1 cellular context compared by ENCODE assay signal in the genomic region with DNA sequence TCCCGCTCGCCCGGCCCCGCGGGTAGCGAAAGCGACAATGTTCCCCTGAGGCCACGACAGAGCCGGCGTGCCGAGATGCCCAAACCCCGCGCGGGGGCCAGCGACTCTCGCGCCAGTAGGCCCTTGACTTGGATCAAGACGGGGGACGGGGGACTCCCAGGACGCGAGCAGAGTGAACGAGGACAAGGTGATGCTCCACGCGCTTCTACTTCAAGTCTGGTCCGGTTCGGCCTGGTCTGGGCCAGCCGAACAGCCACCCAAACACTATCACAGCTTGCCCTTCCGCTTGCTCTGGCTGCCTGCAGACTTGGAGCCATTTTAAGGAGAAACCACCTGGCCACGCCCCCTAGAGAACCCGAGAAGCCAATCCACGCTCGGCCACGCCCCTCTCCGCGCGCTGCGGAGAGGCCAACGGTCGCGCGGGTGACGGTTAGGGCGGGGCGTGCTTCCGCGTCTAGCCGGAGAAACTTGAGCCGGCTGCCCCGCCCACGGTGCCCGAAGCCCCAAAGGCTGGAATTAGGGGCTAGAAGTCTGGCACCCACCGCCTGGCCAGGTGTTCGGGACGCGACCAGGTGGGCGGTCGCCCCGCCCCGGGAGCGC.
A peak's percentile ranks its signal among the peaks of the same experiment; 100 is the strongest.
TF ChIP-seq lines count a peak whose summit lies in the region.

No MANE protein-coding gene starts in this region.

TF ChIP-seq in HepG2, 621 proteins besides CTCF, POLR2A, EP300 and RAD21 (continued from another document and continues in another):
- TF ChIP-seq, protein P1, sequence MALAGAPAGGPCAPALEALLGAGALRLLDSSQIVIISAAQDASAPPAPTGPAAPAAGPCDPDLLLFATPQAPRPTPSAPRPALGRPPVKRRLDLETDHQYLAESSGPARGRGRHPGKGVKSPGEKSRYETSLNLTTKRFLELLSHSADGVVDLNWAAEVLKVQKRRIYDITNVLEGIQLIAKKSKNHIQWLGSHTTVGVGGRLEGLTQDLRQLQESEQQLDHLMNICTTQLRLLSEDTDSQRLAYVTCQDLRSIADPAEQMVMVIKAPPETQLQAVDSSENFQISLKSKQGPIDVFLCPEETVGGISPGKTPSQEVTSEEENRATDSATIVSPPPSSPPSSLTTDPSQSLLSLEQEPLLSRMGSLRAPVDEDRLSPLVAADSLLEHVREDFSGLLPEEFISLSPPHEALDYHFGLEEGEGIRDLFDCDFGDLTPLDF (CRISPR knock-in tag; IDR thresholded peaks at IDR 0.05): peak; percentile 90
- TF ChIP-seq, protein P2, sequence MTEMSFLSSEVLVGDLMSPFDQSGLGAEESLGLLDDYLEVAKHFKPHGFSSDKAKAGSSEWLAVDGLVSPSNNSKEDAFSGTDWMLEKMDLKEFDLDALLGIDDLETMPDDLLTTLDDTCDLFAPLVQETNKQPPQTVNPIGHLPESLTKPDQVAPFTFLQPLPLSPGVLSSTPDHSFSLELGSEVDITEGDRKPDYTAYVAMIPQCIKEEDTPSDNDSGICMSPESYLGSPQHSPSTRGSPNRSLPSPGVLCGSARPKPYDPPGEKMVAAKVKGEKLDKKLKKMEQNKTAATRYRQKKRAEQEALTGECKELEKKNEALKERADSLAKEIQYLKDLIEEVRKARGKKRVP (CRISPR knock-in tag; IDR thresholded peaks at IDR 0.05): no peak
- TF ChIP-seq GABPA (IDR thresholded peaks at IDR 0.05; ENCODE audit: low read depth, low read length) (no peak), GABPA (CRISPR knock-in tag; IDR thresholded peaks at IDR 0.05; ENCODE audit: low read depth) (peak; percentile 58), MBD4 (IDR thresholded peaks at IDR 0.05; ENCODE audit: borderline replicate concordance, low read length) (no peak), SP1 (IDR thresholded peaks at IDR 0.05) (no peak), SP1 (CRISPR knock-in tag; IDR thresholded peaks at IDR 0.05) (peak; percentile 83), IRX3 (CRISPR knock-in tag; IDR thresholded peaks at IDR 0.05; ENCODE audit: borderline replicate concordance, low read depth) (0 out of 2 replicates have a peak, but pooled peaks have one; percentile 75), KLF11 (CRISPR knock-in tag; IDR thresholded peaks at IDR 0.05) (0 out of 2 replicates have a peak, but pooled peaks have one; percentile 42), ZNF563 (CRISPR knock-in tag; IDR thresholded peaks at IDR 0.05) (no peak; the same call in 1 of the 2 replicates), FOSL2 (CRISPR knock-in tag; IDR thresholded peaks at IDR 0.05) (peak; percentile 52), ZNF329 (CRISPR knock-in tag; IDR thresholded peaks at IDR 0.05; ENCODE audit: low read depth) (no peak; the same call in 1 of the 2 replicates), PHB2 (IDR thresholded peaks at IDR 0.05; ENCODE audit: partially characterized antibody) (no peak), ZNF180 (CRISPR knock-in tag; IDR thresholded peaks at IDR 0.05; ENCODE audit: borderline replicate concordance, low read depth) (0 out of 2 replicates have a peak, but pooled peaks have one; percentile 42), NKX3-1 (CRISPR knock-in tag; IDR thresholded peaks at IDR 0.05) (peak; percentile 76; the same call in 1 of the 2 replicates), SIX4 (CRISPR knock-in tag; IDR thresholded peaks at IDR 0.05) (peak; percentile 90), MAFF (IDR thresholded peaks at IDR 0.05; ENCODE audit: low read depth, low read length) (no peak), HNRNPLL (IDR thresholded peaks at IDR 0.05; ENCODE audit: low read depth, low read length, poor library complexity, severe bottlenecking) (peak; percentile 82), BORCS8-MEF2B (CRISPR knock-in tag; IDR thresholded peaks at IDR 0.05) (peak; percentile 16; the same call in 1 of the 2 replicates), NCOA5 (CRISPR knock-in tag; IDR thresholded peaks at IDR 0.05) (no peak), ZNF558 (CRISPR knock-in tag; IDR thresholded peaks at IDR 0.05; ENCODE audit: borderline replicate concordance) (peak; percentile 85; the same call in 1 of the 2 replicates), TEAD3 (CRISPR knock-in tag; optimal IDR thresholded peaks at IDR 0.05; ENCODE audit: borderline replicate concordance) (no peak), TBX2 (CRISPR knock-in tag; IDR thresholded peaks at IDR 0.05; ENCODE audit: borderline replicate concordance) (peak; percentile 62; the same call in 1 of the 2 replicates), KDM3A (CRISPR knock-in tag; IDR thresholded peaks at IDR 0.05; ENCODE audit: low read depth) (no peak; the same call in 1 of the 2 replicates), SP4 (CRISPR knock-in tag; IDR thresholded peaks at IDR 0.05) (peak; percentile 81), ZNF605 (CRISPR knock-in tag; IDR thresholded peaks at IDR 0.05) (0 out of 2 replicates have a peak, but pooled peaks have one; percentile 39), ZBTB38 (CRISPR knock-in tag; IDR thresholded peaks at IDR 0.05) (peak; percentile 46; the same call in 1 of the 2 replicates), ZNF790 (CRISPR knock-in tag; IDR thresholded peaks at IDR 0.05; ENCODE audit: borderline replicate concordance) (0 out of 2 replicates have a peak, but pooled peaks have one; percentile 52), MEIS1 (CRISPR knock-in tag; IDR thresholded peaks at IDR 0.05; ENCODE audit: borderline replicate concordance) (peak; percentile 65; the same call in 1 of the 2 replicates), ZZZ3 (CRISPR knock-in tag; IDR thresholded peaks at IDR 0.05; ENCODE audit: borderline replicate concordance) (peak; percentile 83)
- TF ChIP-seq, protein P3, sequence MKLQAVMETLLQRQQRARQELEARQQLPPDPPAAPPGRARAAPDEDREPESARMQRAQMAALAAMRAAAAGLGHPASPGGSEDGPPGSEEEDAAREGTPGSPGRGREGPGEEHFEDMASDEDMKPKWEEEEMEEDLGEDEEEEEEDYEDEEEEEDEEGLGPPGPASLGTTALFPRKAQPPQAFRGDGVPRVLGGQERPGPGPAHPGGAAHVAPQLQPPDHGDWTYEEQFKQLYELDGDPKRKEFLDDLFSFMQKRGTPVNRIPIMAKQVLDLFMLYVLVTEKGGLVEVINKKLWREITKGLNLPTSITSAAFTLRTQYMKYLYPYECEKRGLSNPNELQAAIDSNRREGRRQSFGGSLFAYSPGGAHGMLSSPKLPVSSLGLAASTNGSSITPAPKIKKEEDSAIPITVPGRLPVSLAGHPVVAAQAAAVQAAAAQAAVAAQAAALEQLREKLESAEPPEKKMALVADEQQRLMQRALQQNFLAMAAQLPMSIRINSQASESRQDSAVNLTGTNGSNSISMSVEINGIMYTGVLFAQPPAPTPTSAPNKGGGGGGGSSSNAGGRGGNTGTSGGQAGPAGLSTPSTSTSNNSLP (IDR thresholded peaks at IDR 0.05; ENCODE audit: low read depth, low read length): no peak
- TF ChIP-seq, protein P4, sequence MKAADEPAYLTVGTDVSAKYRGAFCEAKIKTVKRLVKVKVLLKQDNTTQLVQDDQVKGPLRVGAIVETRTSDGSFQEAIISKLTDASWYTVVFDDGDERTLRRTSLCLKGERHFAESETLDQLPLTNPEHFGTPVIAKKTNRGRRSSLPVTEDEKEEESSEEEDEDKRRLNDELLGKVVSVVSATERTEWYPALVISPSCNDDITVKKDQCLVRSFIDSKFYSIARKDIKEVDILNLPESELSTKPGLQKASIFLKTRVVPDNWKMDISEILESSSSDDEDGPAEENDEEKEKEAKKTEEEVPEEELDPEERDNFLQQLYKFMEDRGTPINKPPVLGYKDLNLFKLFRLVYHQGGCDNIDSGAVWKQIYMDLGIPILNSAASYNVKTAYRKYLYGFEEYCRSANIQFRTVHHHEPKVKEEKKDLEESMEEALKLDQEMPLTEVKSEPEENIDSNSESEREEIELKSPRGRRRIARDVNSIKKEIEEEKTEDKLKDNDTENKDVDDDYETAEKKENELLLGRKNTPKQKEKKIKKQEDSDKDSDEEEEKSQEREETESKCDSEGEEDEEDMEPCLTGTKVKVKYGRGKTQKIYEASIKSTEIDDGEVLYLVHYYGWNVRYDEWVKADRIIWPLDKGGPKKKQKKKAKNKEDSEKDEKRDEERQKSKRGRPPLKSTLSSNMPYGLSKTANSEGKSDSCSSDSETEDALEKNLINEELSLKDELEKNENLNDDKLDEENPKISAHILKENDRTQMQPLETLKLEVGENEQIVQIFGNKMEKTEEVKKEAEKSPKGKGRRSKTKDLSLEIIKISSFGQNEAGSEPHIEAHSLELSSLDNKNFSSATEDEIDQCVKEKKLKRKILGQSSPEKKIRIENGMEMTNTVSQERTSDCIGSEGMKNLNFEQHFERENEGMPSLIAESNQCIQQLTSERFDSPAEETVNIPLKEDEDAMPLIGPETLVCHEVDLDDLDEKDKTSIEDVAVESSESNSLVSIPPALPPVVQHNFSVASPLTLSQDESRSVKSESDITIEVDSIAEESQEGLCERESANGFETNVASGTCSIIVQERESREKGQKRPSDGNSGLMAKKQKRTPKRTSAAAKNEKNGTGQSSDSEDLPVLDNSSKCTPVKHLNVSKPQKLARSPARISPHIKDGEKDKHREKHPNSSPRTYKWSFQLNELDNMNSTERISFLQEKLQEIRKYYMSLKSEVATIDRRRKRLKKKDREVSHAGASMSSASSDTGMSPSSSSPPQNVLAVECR (CRISPR knock-in tag; IDR thresholded peaks at IDR 0.05; ENCODE audit: borderline replicate concordance): peak; percentile 53; the same call in 1 of the 2 replicates
- TF ChIP-seq, protein P5, sequence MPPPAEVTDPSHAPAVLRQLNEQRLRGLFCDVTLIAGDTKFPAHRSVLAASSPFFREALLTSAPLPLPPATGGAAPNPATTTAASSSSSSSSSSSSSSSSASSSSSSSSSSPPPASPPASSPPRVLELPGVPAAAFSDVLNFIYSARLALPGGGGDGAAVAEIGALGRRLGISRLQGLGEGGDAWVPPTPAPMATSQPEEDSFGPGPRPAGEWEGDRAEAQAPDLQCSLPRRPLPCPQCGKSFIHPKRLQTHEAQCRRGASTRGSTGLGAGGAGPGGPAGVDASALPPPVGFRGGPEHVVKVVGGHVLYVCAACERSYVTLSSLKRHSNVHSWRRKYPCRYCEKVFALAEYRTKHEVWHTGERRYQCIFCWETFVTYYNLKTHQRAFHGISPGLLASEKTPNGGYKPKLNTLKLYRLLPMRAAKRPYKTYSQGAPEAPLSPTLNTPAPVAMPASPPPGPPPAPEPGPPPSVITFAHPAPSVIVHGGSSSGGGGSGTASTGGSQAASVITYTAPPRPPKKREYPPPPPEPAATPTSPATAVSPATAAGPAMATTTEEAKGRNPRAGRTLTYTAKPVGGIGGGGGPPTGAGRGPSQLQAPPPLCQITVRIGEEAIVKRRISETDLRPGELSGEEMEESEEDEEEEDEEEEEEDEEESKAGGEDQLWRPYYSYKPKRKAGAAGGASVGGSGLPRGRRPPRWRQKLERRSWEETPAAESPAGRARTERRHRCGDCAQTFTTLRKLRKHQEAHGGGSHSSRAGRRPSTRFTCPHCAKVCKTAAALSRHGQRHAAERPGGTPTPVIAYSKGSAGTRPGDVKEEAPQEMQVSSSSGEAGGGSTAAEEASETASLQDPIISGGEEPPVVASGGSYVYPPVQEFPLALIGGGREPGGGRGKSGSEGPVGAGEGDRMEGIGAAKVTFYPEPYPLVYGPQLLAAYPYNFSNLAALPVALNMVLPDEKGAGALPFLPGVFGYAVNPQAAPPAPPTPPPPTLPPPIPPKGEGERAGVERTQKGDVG (CRISPR knock-in tag; IDR thresholded peaks at IDR 0.05; ENCODE audit: borderline replicate concordance): no peak
- TF ChIP-seq, protein P6, sequence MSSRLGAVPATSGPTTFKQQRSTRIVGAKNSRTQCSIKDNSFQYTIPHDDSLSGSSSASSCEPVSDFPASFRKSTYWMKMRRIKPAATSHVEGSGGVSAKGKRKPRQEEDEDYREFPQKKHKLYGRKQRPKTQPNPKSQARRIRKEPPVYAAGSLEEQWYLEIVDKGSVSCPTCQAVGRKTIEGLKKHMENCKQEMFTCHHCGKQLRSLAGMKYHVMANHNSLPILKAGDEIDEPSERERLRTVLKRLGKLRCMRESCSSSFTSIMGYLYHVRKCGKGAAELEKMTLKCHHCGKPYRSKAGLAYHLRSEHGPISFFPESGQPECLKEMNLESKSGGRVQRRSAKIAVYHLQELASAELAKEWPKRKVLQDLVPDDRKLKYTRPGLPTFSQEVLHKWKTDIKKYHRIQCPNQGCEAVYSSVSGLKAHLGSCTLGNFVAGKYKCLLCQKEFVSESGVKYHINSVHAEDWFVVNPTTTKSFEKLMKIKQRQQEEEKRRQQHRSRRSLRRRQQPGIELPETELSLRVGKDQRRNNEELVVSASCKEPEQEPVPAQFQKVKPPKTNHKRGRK (CRISPR knock-in tag; IDR thresholded peaks at IDR 0.05): no peak
- TF ChIP-seq, protein P7, sequence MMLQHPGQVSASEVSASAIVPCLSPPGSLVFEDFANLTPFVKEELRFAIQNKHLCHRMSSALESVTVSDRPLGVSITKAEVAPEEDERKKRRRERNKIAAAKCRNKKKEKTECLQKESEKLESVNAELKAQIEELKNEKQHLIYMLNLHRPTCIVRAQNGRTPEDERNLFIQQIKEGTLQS (CRISPR knock-in tag; IDR thresholded peaks at IDR 0.05): no peak
- TF ChIP-seq, protein P8, sequence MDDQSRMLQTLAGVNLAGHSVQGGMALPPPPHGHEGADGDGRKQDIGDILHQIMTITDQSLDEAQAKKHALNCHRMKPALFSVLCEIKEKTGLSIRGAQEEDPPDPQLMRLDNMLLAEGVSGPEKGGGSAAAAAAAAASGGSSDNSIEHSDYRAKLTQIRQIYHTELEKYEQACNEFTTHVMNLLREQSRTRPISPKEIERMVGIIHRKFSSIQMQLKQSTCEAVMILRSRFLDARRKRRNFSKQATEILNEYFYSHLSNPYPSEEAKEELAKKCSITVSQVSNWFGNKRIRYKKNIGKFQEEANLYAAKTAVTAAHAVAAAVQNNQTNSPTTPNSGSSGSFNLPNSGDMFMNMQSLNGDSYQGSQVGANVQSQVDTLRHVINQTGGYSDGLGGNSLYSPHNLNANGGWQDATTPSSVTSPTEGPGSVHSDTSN (CRISPR knock-in tag; IDR thresholded peaks at IDR 0.05; ENCODE audit: borderline replicate concordance): peak; percentile 77; the same call in 1 of the 2 replicates
- TF ChIP-seq, protein P9, sequence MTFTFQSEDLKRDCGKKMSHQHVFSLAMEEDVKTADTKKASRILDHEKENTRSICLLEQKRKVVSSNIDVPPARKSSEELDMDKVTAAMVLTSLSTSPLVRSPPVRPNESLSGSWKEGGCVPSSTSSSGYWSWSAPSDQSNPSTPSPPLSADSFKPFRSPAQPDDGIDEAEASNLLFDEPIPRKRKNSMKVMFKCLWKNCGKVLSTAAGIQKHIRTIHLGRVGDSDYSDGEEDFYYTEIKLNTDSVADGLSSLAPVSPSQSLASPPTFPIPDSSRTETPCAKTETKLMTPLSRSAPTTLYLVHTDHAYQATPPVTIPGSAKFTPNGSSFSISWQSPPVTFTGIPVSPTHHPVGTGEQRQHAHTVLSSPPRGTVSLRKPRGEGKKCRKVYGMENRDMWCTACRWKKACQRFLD (CRISPR knock-in tag; IDR thresholded peaks at IDR 0.05; ENCODE audit: borderline replicate concordance): peak; percentile 68
- TF ChIP-seq, protein P10, sequence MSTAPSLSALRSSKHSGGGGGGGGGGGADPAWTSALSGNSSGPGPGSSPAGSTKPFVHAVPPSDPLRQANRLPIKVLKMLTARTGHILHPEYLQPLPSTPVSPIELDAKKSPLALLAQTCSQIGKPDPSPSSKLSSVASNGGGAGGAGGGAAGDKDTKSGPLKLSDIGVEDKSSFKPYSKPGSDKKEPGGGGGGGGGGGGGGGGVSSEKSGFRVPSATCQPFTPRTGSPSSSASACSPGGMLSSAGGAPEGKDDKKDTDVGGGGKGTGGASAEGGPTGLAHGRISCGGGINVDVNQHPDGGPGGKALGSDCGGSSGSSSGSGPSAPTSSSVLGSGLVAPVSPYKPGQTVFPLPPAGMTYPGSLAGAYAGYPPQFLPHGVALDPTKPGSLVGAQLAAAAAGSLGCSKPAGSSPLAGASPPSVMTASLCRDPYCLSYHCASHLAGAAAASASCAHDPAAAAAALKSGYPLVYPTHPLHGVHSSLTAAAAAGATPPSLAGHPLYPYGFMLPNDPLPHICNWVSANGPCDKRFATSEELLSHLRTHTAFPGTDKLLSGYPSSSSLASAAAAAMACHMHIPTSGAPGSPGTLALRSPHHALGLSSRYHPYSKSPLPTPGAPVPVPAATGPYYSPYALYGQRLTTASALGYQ (CRISPR knock-in tag; IDR thresholded peaks at IDR 0.05): 0 out of 2 replicates have a peak, but pooled peaks have one; percentile 28
